17 cellular contexts compared by ENCODE assay signal in the genomic region with DNA sequence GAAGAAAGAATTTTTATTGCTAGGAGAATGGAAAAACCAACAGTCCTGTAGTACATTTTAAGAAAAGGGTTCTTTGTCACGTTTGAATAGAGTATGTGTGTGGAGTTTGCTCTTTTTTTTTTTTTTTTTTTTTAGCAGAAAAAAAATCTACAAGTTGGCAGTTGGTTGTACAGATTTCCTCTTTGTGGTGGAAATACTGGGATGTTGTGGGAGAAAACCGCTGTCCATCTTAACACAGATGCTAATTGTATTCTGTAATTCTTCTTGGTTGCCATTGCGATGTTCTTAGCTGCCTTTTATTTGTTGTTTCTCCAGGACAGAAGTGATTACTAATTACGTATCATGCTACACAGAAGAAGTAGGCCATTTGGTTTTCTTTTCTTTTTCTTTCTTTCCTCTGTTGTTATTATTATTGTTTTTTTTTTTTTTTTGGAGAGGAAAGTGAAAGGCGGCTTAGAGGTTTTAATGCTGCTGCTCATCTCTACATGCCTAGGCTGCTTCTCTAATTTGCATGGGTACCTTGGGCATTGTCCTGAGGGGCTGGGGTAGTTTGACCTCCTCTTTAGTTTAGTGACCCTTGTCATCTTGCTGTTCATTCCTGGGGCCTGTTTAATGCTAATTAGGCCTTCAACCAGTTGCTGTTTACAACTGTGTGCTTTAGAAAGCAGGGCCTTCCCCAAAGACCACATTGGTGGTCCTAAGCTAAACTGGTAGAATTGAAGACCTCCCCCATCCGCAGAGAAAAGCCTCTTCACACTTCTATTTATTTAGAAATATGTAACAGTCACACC.
A peak's percentile ranks its signal among the peaks of the same experiment; 100 is the strongest.
DNase-seq lines count a peak whose midpoint lies in the region; ATAC-seq and TF ChIP-seq lines count a peak whose summit lies in the region.
"Had no signal": no experiment of that assay in that cellular context is flagged by ENCODE, and none has a peak within 500 bp of the region (broad histone marks: within the 10 kb centered on the region; RNA-seq: fewer than 3 reads in every experiment).

No MANE protein-coding gene starts in this region.

- H3K9me3 Mint-ChIP-seq in brain = peaks cover 0 to 6% (median 0%) of the 10 kb centered on the region in 5 experiments

- peaks cover 7% of the 10 kb centered on the region for H3K27me3 Mint-ChIP-seq in brain

- H3K4me1 Mint-ChIP-seq in brain = peaks cover 59% of the 10 kb centered on the region

- ATAC-seq in GM19452 (IDR thresholded peaks at IDR 0.05; ENCODE audit: unreplicated experiment) = no peak
- ATAC-seq: left lung, Panc1 had no signal

- H3K27ac Mint-ChIP-seq in brain = peak overlapping the region in 4 of 5 experiments; percentile 34 to 85 (median 46)
- H3K27ac Mint-ChIP-seq: HFFc6 had no signal

- DNase-seq in MV-4-11 (lab: John Stamatoyannopoulos, UW) = peak; percentile 23
- DNase-seq in inferior parietal cortex (ENCODE audit: extremely low spot score) = peak; percentile 55
- peak; percentile 87 for DNase-seq in superior temporal gyrus (ENCODE audit: extremely low spot score)
- no peak for DNase-seq in NCI-H2029 treated with DMSO at 0.1 percent for 48 hours (lab: John Stamatoyannopoulos, UW)
- no peak for DNase-seq in NK-92 (lab: John Stamatoyannopoulos, UW; ENCODE audit: unreplicated experiment)
- DNase-seq: activated gamma-delta T cell treated with Interleukin-2 at 50 U/mL for 16 hours, colonic mucosa, HFFc6, Kasumi-1, left lung, NCI-H1436, NCI-H774, stomach, T-helper 9 cell had no signal

- no peak for TF ChIP-seq CTCF in brain (conservative IDR thresholded peaks at IDR 0.05)

- H3K36me3 Mint-ChIP-seq in brain = peaks cover 10% of the 10 kb centered on the region

- H3K4me3 Mint-ChIP-seq in brain = peak overlapping the region in 4 of 5 experiments; percentile 26 to 70 (median 34)
- H3K4me3 Mint-ChIP-seq: HFFc6 had no signal

Comparison
In these comparisons a context has a peak if more than half of its experiments do, and no peak if none do; other contexts are left out.
1. DNase-seq: peak in MV-4-11 (single experiment), inferior parietal cortex (single experiment) and superior temporal gyrus (single experiment); none in NCI-H2029 treated with DMSO at 0.1 percent for 48 hours (single experiment) and NK-92 (single experiment).